ENCODE assay signal across 10 cellular contexts in genomic region chrX:39819921-39820849, GRCh38.
DNase-seq lines count a peak whose midpoint lies in the region; ATAC-seq and TF ChIP-seq lines count a peak whose summit lies in the region.
"Had no signal": no experiment of that assay in that cellular context is flagged by ENCODE, and none has a peak within 500 bp of the region (broad histone marks: within the 10 kb centered on the region; RNA-seq: fewer than 3 reads in every experiment).

No MANE protein-coding gene starts in this region.

- POLR2A ChIA-PET in activated naive CD8-positive, alpha-beta T cell treated with anti-CD3 and anti-CD28 coated beads, Interleukin-2, amount 10 ng/mL, durations not matched to agents 7 days and 5 days (lab: Charles Lee), result no interaction called here

- intact Hi-C loops in tibial artery (cut with DNase I; ENCODE audit: low total_unique reads), result loop anchor here (10.0 kb wide), 3 partner anchors 195 to 445 kb away; partner anchors contain the start of gene BCOR

- DNase-seq in activated naive CD8-positive, alpha-beta T cell treated with anti-CD3 and anti-CD28 coated beads, Interleukin-2, amount 10 ng/mL, durations not matched to agents 7 days and 5 days, result no peak
- DNase-seq in activated naive CD8-positive, alpha-beta T cell treated with anti-CD3 and anti-CD28 coated beads, Interleukin-2, amount 50 U/mL, for 24 hours, result no peak
- DNase-seq in activated naive CD4-positive, alpha-beta T cell treated with anti-CD3 and anti-CD28 coated beads, Interleukin-2, amount 10 ng/mL, durations not matched to agents 7 days and 5 days, result no peak
- DNase-seq in inferior parietal cortex (ENCODE audit: extremely low spot score) (peak; percentile 4), tibial artery (no peak), HAP-1 (ENCODE audit: low spot score in 2 of 2) (no peak)
- DNase-seq: DND-41, HCEC 1CT had no signal

- in situ Hi-C loops in HAP-1 (cut with MboI; ENCODE audit: low sequenced_read_pairs), result no loop called here

- H3K27me3 ChIP-seq in tibial artery (no peaks in the 10 kb centered on the region), HAP-1 (ENCODE audit: low read depth) (no peaks in the 10 kb centered on the region)

- ATAC-seq in activated naive CD8-positive, alpha-beta T cell treated with anti-CD3 and anti-CD28 coated beads, Interleukin-2, amount 10 ng/mL, durations not matched to agents 7 days and 5 days (ENCODE audit: low read depth), result no peak
- ATAC-seq in activated naive CD8-positive, alpha-beta T cell treated with anti-CD3 and anti-CD28 coated beads, Interleukin-2, amount 50 U/mL, for 24 hours, result no peak
- ATAC-seq in GM21576 (IDR thresholded peaks at IDR 0.05; ENCODE audit: unreplicated experiment) (no peak), HG02884 (IDR thresholded peaks at IDR 0.05; ENCODE audit: unreplicated experiment) (no peak)

- peak overlapping the region in 1 of 2 donors; percentile 49 for H3K27ac ChIP-seq in tibial artery

- CTCF ChIA-PET in activated naive CD4-positive, alpha-beta T cell treated with anti-CD3 and anti-CD28 coated beads, Interleukin-2, amount 10 ng/mL, durations not matched to agents 7 days and 5 days (lab: Charles Lee), result no interaction called here

- no peaks in the 10 kb centered on the region for H3K36me3 ChIP-seq in tibial artery
- no peaks in the 10 kb centered on the region for H3K36me3 ChIP-seq in HAP-1 (replicated peaks)

- H3K9me3 ChIP-seq in tibial artery (peaks cover 0 to 17% (median 16%) of the 10 kb centered on the region in 3 donors), HAP-1 (no peaks in the 10 kb centered on the region; the same call in 1 of the 2 replicates)

- no peak overlapping the region for H3K27ac Mint-ChIP-seq in activated naive CD8-positive, alpha-beta T cell treated with anti-CD3 and anti-CD28 coated beads, Interleukin-2, amount 10 ng/mL, durations not matched to agents 7 days and 5 days
- no peak overlapping the region for H3K27ac Mint-ChIP-seq in activated naive CD8-positive, alpha-beta T cell treated with anti-CD3 and anti-CD28 coated beads, Interleukin-2, amount 50 U/mL, for 24 hours
- H3K27ac Mint-ChIP-seq in activated naive CD4-positive, alpha-beta T cell treated with anti-CD3 and anti-CD28 coated beads, Interleukin-2, amount 10 ng/mL, durations not matched to agents 7 days and 5 days, result no peak overlapping the region

- H3K4me3 Mint-ChIP-seq in activated naive CD8-positive, alpha-beta T cell treated with anti-CD3 and anti-CD28 coated beads, Interleukin-2, amount 10 ng/mL, durations not matched to agents 7 days and 5 days, result peak overlapping the region; percentile 65
- no peak overlapping the region for H3K4me3 Mint-ChIP-seq in activated naive CD8-positive, alpha-beta T cell treated with anti-CD3 and anti-CD28 coated beads, Interleukin-2, amount 50 U/mL, for 24 hours
- peak overlapping the region; percentile 48 for H3K4me3 Mint-ChIP-seq in activated naive CD4-positive, alpha-beta T cell treated with anti-CD3 and anti-CD28 coated beads, Interleukin-2, amount 10 ng/mL, durations not matched to agents 7 days and 5 days

- H3K9me3 Mint-ChIP-seq in activated naive CD8-positive, alpha-beta T cell treated with anti-CD3 and anti-CD28 coated beads, Interleukin-2, amount 10 ng/mL, durations not matched to agents 7 days and 5 days, result no peaks in the 10 kb centered on the region
- no peaks in the 10 kb centered on the region for H3K9me3 Mint-ChIP-seq in activated naive CD8-positive, alpha-beta T cell treated with anti-CD3 and anti-CD28 coated beads, Interleukin-2, amount 50 U/mL, for 24 hours
- no peaks in the 10 kb centered on the region for H3K9me3 Mint-ChIP-seq in activated naive CD4-positive, alpha-beta T cell treated with anti-CD3 and anti-CD28 coated beads, Interleukin-2, amount 10 ng/mL, durations not matched to agents 7 days and 5 days

- peaks cover 19% of the 10 kb centered on the region for H3K4me1 Mint-ChIP-seq in activated naive CD8-positive, alpha-beta T cell treated with anti-CD3 and anti-CD28 coated beads, Interleukin-2, amount 10 ng/mL, durations not matched to agents 7 days and 5 days
- peaks cover 33% of the 10 kb centered on the region for H3K4me1 Mint-ChIP-seq in activated naive CD8-positive, alpha-beta T cell treated with anti-CD3 and anti-CD28 coated beads, Interleukin-2, amount 50 U/mL, for 24 hours
- H3K4me1 Mint-ChIP-seq in activated naive CD4-positive, alpha-beta T cell treated with anti-CD3 and anti-CD28 coated beads, Interleukin-2, amount 10 ng/mL, durations not matched to agents 7 days and 5 days, result peaks cover 33% of the 10 kb centered on the region

- peak overlapping the region; percentile 49 to 54 for H3K4me3 ChIP-seq in tibial artery
- no peak overlapping the region for H3K4me3 ChIP-seq in HAP-1

- TF ChIP-seq CTCF in tibial artery (IDR thresholded peaks at IDR 0.05), result no peak

- peaks cover 6% of the 10 kb centered on the region for H3K27me3 Mint-ChIP-seq in activated naive CD8-positive, alpha-beta T cell treated with anti-CD3 and anti-CD28 coated beads, Interleukin-2, amount 10 ng/mL, durations not matched to agents 7 days and 5 days
- H3K27me3 Mint-ChIP-seq in activated naive CD8-positive, alpha-beta T cell treated with anti-CD3 and anti-CD28 coated beads, Interleukin-2, amount 50 U/mL, for 24 hours, result peaks cover 9% of the 10 kb centered on the region
- peaks cover 37% of the 10 kb centered on the region for H3K27me3 Mint-ChIP-seq in activated naive CD4-positive, alpha-beta T cell treated with anti-CD3 and anti-CD28 coated beads, Interleukin-2, amount 10 ng/mL, durations not matched to agents 7 days and 5 days

- peaks cover 2% of the 10 kb centered on the region for H3K36me3 Mint-ChIP-seq in activated naive CD8-positive, alpha-beta T cell treated with anti-CD3 and anti-CD28 coated beads, Interleukin-2, amount 10 ng/mL, durations not matched to agents 7 days and 5 days
- no peaks in the 10 kb centered on the region for H3K36me3 Mint-ChIP-seq in activated naive CD8-positive, alpha-beta T cell treated with anti-CD3 and anti-CD28 coated beads, Interleukin-2, amount 50 U/mL, for 24 hours (ENCODE audit: low read depth)
- H3K36me3 Mint-ChIP-seq in activated naive CD4-positive, alpha-beta T cell treated with anti-CD3 and anti-CD28 coated beads, Interleukin-2, amount 10 ng/mL, durations not matched to agents 7 days and 5 days, result no peaks in the 10 kb centered on the region

- H3K4me1 ChIP-seq in tibial artery (peaks cover 0 to 44% (median 21%) of the 10 kb centered on the region in 4 donors), HAP-1 (peaks cover 18% of the 10 kb centered on the region)
